23 cellular contexts compared by ENCODE assay signal in genomic region chr16:57233944-57234706, GRCh38. TPM values are rescaled to one million over a fixed set of nuclear protein-coding genes. Genes with fewer than 3 reads are reported as not detected.
DNase-seq lines count a peak whose midpoint lies in the region; ATAC-seq and TF ChIP-seq lines count a peak whose summit lies in the region.
"Had no signal": no experiment of that assay in that cellular context is flagged by ENCODE, and none has a peak within 500 bp of the region (broad histone marks: within the 10 kb centered on the region; RNA-seq: fewer than 3 reads in every experiment).

No MANE protein-coding gene starts in this region.

- H3K27me3 Mint-ChIP-seq in IgD-negative memory B cell: no peaks in the 10 kb centered on the region
- no peaks in the 10 kb centered on the region for H3K27me3 Mint-ChIP-seq in CD4-positive, alpha-beta T cell
- H3K27me3 Mint-ChIP-seq in activated CD4-positive, alpha-beta memory T cell treated with anti-CD3 and anti-CD28 coated beads, Interleukin-2, amount 10 ng/mL, durations not matched to agents 7 days and 5 days: no peaks in the 10 kb centered on the region
- H3K27me3 Mint-ChIP-seq: activated CD4-positive, alpha-beta T cell treated with anti-CD3 and anti-CD28 coated beads for 36 hours; activated naive CD8-positive, alpha-beta T cell had no signal

- peaks cover 23% of the 10 kb centered on the region for H3F3A ChIP-seq in SU-DHL-6 (ENCODE audit: insufficient read depth)
- peaks cover 25% of the 10 kb centered on the region for H3F3A ChIP-seq in smooth muscle cell (ENCODE audit: low read depth)

- no peaks in the 10 kb centered on the region for H4K20me1 ChIP-seq in SU-DHL-6 (ENCODE audit: low read depth, low read length)
- peaks cover 3% of the 10 kb centered on the region for H4K20me1 ChIP-seq in smooth muscle cell (ENCODE audit: low read depth)

- H3K79me2 ChIP-seq in SU-DHL-6 (ENCODE audit: insufficient read depth, low read length) (no peaks in the 10 kb centered on the region), smooth muscle cell (ENCODE audit: low read depth) (no peaks in the 10 kb centered on the region)

- H3K9me3 Mint-ChIP-seq in IgD-negative memory B cell: no peaks in the 10 kb centered on the region
- no peaks in the 10 kb centered on the region for H3K9me3 Mint-ChIP-seq in CD4-positive, alpha-beta T cell
- no peaks in the 10 kb centered on the region for H3K9me3 Mint-ChIP-seq in activated CD4-positive, alpha-beta memory T cell treated with anti-CD3 and anti-CD28 coated beads, Interleukin-2, amount 10 ng/mL, durations not matched to agents 7 days and 5 days
- H3K9me3 Mint-ChIP-seq: GM23338 had no signal

- H3K9ac ChIP-seq in SU-DHL-6 (ENCODE audit: low read length) (peak overlapping the region; percentile 23), smooth muscle cell (ENCODE audit: low read depth) (no peak overlapping the region)
- H3K9ac ChIP-seq: BLaER1 treated with 17β-estradiol and CSF1 and Interleukin-3, amounts not matched to agents 10 nM and 100 nM had no signal

- WGBS in smooth muscle cell (ENCODE audit: low lambda C conversion rate): 93% methylated on average over 9 of the region's 9 CpGs

- peaks cover 5% of the 10 kb centered on the region for H3K36me3 Mint-ChIP-seq in IgD-negative memory B cell
- peaks cover 82% of the 10 kb centered on the region for H3K36me3 Mint-ChIP-seq in CD4-positive, alpha-beta T cell (ENCODE audit: low read depth)
- H3K36me3 Mint-ChIP-seq in activated CD4-positive, alpha-beta memory T cell treated with anti-CD3 and anti-CD28 coated beads, Interleukin-2, amount 10 ng/mL, durations not matched to agents 7 days and 5 days (ENCODE audit: low read depth): peaks cover 65% of the 10 kb centered on the region

- peaks cover 7% of the 10 kb centered on the region; the same call in 1 of the 2 replicates for H3K36me3 ChIP-seq in SU-DHL-6 (ENCODE audit: low read length)
- peaks cover 96% of the 10 kb centered on the region for H3K36me3 ChIP-seq in left ventricle myocardium inferior
- H3K36me3 ChIP-seq in smooth muscle cell (ENCODE audit: low read depth): peaks cover 33% of the 10 kb centered on the region

- no peaks in the 10 kb centered on the region for H3K9me2 ChIP-seq in SU-DHL-6 (replicated peaks; ENCODE audit: insufficient read depth, low read length)

- POLR2A ChIA-PET in CD4-positive, alpha-beta T cell (lab: Charles Lee): no interaction called here
- POLR2A ChIA-PET in activated CD4-positive, alpha-beta memory T cell treated with anti-CD3 and anti-CD28 coated beads, Interleukin-2, amount 10 ng/mL, durations not matched to agents 7 days and 5 days (lab: Charles Lee): no interaction called here

- no peak for TF ChIP-seq CTCF in SU-DHL-6 (IDR thresholded peaks at IDR 0.05; ENCODE audit: insufficient read depth, low read length, poor library complexity, severe bottlenecking)
- no peak for TF ChIP-seq CTCF in left ventricle myocardium inferior (IDR thresholded peaks at IDR 0.05; ENCODE audit: borderline replicate concordance)
- TF ChIP-seq CTCF in smooth muscle cell (IDR thresholded peaks at IDR 0.05; ENCODE audit: borderline replicate concordance, insufficient read depth, poor library complexity, severe bottlenecking): no peak
- no peak for TF ChIP-seq CTCF in CD4-positive, alpha-beta T cell (IDR thresholded peaks at IDR 0.05)

- ATAC-seq in CD4-positive, alpha-beta T cell (ENCODE audit: poor library complexity): no peak
- no peak for ATAC-seq in HG03439 (IDR thresholded peaks at IDR 0.05; ENCODE audit: unreplicated experiment)
- ATAC-seq: activated CD4-positive, alpha-beta T cell treated with anti-CD3 and anti-CD28 coated beads for 36 hours; activated CD8-positive, alpha-beta T cell treated with anti-CD3 and anti-CD28 coated beads, Interleukin-2, amount 10 ng/mL, durations not matched to agents 7 days and 5 days; GM23338; right lobe of liver had no signal

- H3K27me3 ChIP-seq in SU-DHL-6 (ENCODE audit: low read length): no peaks in the 10 kb centered on the region
- H3K27me3 ChIP-seq in left ventricle myocardium inferior (ENCODE audit: low read depth): no peaks in the 10 kb centered on the region
- no peaks in the 10 kb centered on the region for H3K27me3 ChIP-seq in smooth muscle cell (ENCODE audit: low read depth)
- H3K27me3 ChIP-seq in CD4-positive, alpha-beta T cell (ENCODE audit: control insufficient read depth, insufficient read depth, low read length): no peaks in the 10 kb centered on the region
- H3K27me3 ChIP-seq: BLaER1 treated with 17β-estradiol and CSF1 and Interleukin-3, amounts not matched to agents 10 nM and 100 nM; right lobe of liver; transverse colon had no signal

- H3K4me3 Mint-ChIP-seq in IgD-negative memory B cell: no peak overlapping the region
- H3K4me3 Mint-ChIP-seq in CD4-positive, alpha-beta T cell: no peak overlapping the region
- H3K4me3 Mint-ChIP-seq in activated CD4-positive, alpha-beta memory T cell treated with anti-CD3 and anti-CD28 coated beads, Interleukin-2, amount 10 ng/mL, durations not matched to agents 7 days and 5 days: no peak overlapping the region
- H3K4me3 Mint-ChIP-seq: activated CD4-positive, alpha-beta T cell treated with anti-CD3 and anti-CD28 coated beads for 36 hours; activated CD8-positive, alpha-beta T cell treated with anti-CD3 and anti-CD28 coated beads, Interleukin-2, amount 10 ng/mL, durations not matched to agents 7 days and 5 days; activated naive CD8-positive, alpha-beta T cell; GM23338 had no signal

- H2AFZ ChIP-seq in SU-DHL-6 (ENCODE audit: low read depth, low read length, severe bottlenecking) (no peak overlapping the region), smooth muscle cell (ENCODE audit: low read depth) (no peak overlapping the region)
- H2AFZ ChIP-seq: GM23338 had no signal

- no peaks in the 10 kb centered on the region for H3K9me3 ChIP-seq in SU-DHL-6 (ENCODE audit: insufficient read depth, low read length)
- no peaks in the 10 kb centered on the region for H3K9me3 ChIP-seq in left ventricle myocardium inferior (replicated peaks)
- no peaks in the 10 kb centered on the region for H3K9me3 ChIP-seq in smooth muscle cell (replicated peaks; ENCODE audit: low read depth)
- no peaks in the 10 kb centered on the region for H3K9me3 ChIP-seq in CD4-positive, alpha-beta T cell (ENCODE audit: control insufficient read depth, low read length)
- H3K9me3 ChIP-seq: BLaER1 treated with 17β-estradiol and CSF1 and Interleukin-3, amounts not matched to agents 10 nM and 100 nM; right lobe of liver; transverse colon had no signal

- H3K4me3 ChIP-seq in SU-DHL-6 (ENCODE audit: insufficient read depth, low read length, poor library complexity, severe bottlenecking): no peak overlapping the region
- H3K4me3 ChIP-seq in left ventricle myocardium inferior: peak overlapping the region; percentile 3
- no peak overlapping the region for H3K4me3 ChIP-seq in smooth muscle cell
- H3K4me3 ChIP-seq: BLaER1 treated with 17β-estradiol and CSF1 and Interleukin-3, amounts not matched to agents 10 nM and 100 nM; GM23338; right lobe of liver; transverse colon had no signal

- H3K4me2 ChIP-seq in SU-DHL-6 (ENCODE audit: low read depth, low read length, poor library complexity, severe bottlenecking) (peak overlapping the region; percentile 57), smooth muscle cell (no peak overlapping the region)
- H3K4me2 ChIP-seq: GM23338 had no signal

- DNase-seq in left ventricle myocardium inferior (no peak), smooth muscle cell (lab: John Stamatoyannopoulos, UW; ENCODE audit: unreplicated experiment) (no peak)
- no peak for DNase-seq in CD4-positive, alpha-beta T cell
- no peak for DNase-seq in activated CD4-positive, alpha-beta memory T cell treated with anti-CD3 and anti-CD28 coated beads, Interleukin-2, amount 10 ng/mL, durations not matched to agents 7 days and 5 days
- DNase-seq: activated CD4-positive, alpha-beta T cell treated with anti-CD3 and anti-CD28 coated beads for 36 hours; activated CD8-positive, alpha-beta T cell treated with anti-CD3 and anti-CD28 coated beads, Interleukin-2, amount 10 ng/mL, durations not matched to agents 7 days and 5 days; DND-41; hypothalamus; left cardiac atrium; NCI-H1048; posterior cingulate gyrus; right lobe of liver; stimulated activated CD4-positive, alpha-beta T cell treated with anti-CD3 and anti-CD28 coated beads, Interleukin-12 subunit alpha, Interleukin-12 subunit beta, amount 100 ng/mL, for 4 hours; stimulated activated CD4-positive, alpha-beta T cell treated with anti-CD3 and anti-CD28 coated beads, Interleukin-4, amount 100 ng/mL, for 24 hours; transverse colon had no signal

- H3K27ac Mint-ChIP-seq in IgD-negative memory B cell: peak overlapping the region; percentile 29 to 76 (median 31)
- no peak overlapping the region for H3K27ac Mint-ChIP-seq in CD4-positive, alpha-beta T cell
- H3K27ac Mint-ChIP-seq in activated CD4-positive, alpha-beta memory T cell treated with anti-CD3 and anti-CD28 coated beads, Interleukin-2, amount 10 ng/mL, durations not matched to agents 7 days and 5 days: no peak overlapping the region
- H3K27ac Mint-ChIP-seq: activated CD4-positive, alpha-beta T cell treated with anti-CD3 and anti-CD28 coated beads for 36 hours; activated CD8-positive, alpha-beta T cell treated with anti-CD3 and anti-CD28 coated beads, Interleukin-2, amount 10 ng/mL, durations not matched to agents 7 days and 5 days; activated naive CD8-positive, alpha-beta T cell; GM23338 had no signal

- CTCF ChIA-PET in CD4-positive, alpha-beta T cell (lab: Charles Lee): no interaction called here
- CTCF ChIA-PET in activated CD4-positive, alpha-beta memory T cell treated with anti-CD3 and anti-CD28 coated beads, Interleukin-2, amount 10 ng/mL, durations not matched to agents 7 days and 5 days (lab: Charles Lee): interaction anchor here (0.5 kb wide), 1 partner anchor 534 kb away, joined by 3 read pairs; no protein-coding TSS in a partner anchor

- intact Hi-C loops in left ventricle myocardium inferior (cut with micrococcal nuclease): no loop called here
- intact Hi-C loops in CD4-positive, alpha-beta T cell (cut with DNase I, micrococcal nuclease): no loop called here

- H3K4me1 ChIP-seq in left ventricle myocardium inferior: peaks cover 36% of the 10 kb centered on the region
- no peaks in the 10 kb centered on the region for H3K4me1 ChIP-seq in smooth muscle cell (ENCODE audit: low read depth)

- H3K4me1 Mint-ChIP-seq in IgD-negative memory B cell: peaks cover 24 to 28% (median 26%) of the 10 kb centered on the region in 3 donors
- H3K4me1 Mint-ChIP-seq in CD4-positive, alpha-beta T cell (ENCODE audit: low read depth): no peaks in the 10 kb centered on the region
- H3K4me1 Mint-ChIP-seq in activated CD4-positive, alpha-beta memory T cell treated with anti-CD3 and anti-CD28 coated beads, Interleukin-2, amount 10 ng/mL, durations not matched to agents 7 days and 5 days: peaks cover 12% of the 10 kb centered on the region
- H3K4me1 Mint-ChIP-seq: GM23338 had no signal

- H3K27ac ChIP-seq in SU-DHL-6 (ENCODE audit: low read depth, low read length) (peak overlapping the region; percentile 91), left ventricle myocardium inferior (replicated peaks) (peak overlapping the region; percentile 87), smooth muscle cell (ENCODE audit: low read depth) (peak overlapping the region; percentile 7)
- H3K27ac ChIP-seq in CD4-positive, alpha-beta T cell (ENCODE audit: low read depth, low read length): no peak overlapping the region
- H3K27ac ChIP-seq: BLaER1 treated with 17β-estradiol and CSF1 and Interleukin-3, amounts not matched to agents 10 nM and 100 nM; epithelial cell of prostate; right lobe of liver; RWPE1 had no signal

RNA-seq across cellular contexts. Expression of gene ARL2BP, which starts 10.9 kb away (rescaled TPM):
- polyA plus RNA-seq in IgD-negative memory B cell (108 TPM), smooth muscle cell (68.9 and 88.0 TPM in 2 replicates)
- total RNA-seq in left ventricle myocardium inferior (57.8 TPM), smooth muscle cell (78.1 and 85.6 TPM in 2 replicates)
- total RNA-seq in CD4-positive, alpha-beta T cell: 10 to 100 TPM; 32.4 to 35.6 TPM
- 10 to 100 TPM; 32.8 to 32.9 TPM for total RNA-seq in activated CD4-positive, alpha-beta memory T cell treated with anti-CD3 and anti-CD28 coated beads, Interleukin-2, amount 10 ng/mL, durations not matched to agents 7 days and 5 days

RNA-seq across cellular contexts. Expression of gene RSPRY1, which starts 48.0 kb away (rescaled TPM):
- polyA plus RNA-seq in IgD-negative memory B cell (38.2 TPM), smooth muscle cell (42.0 and 43.5 TPM in 2 replicates)
- total RNA-seq in left ventricle myocardium inferior (14.0 TPM), smooth muscle cell (57.1 and 58.0 TPM in 2 replicates)
- 10 to 100 TPM; 19.9 to 21.3 TPM for total RNA-seq in CD4-positive, alpha-beta T cell
- 10 to 100 TPM; 34.1 to 39.3 TPM for total RNA-seq in activated CD4-positive, alpha-beta memory T cell treated with anti-CD3 and anti-CD28 coated beads, Interleukin-2, amount 10 ng/mL, durations not matched to agents 7 days and 5 days

RNA-seq across cellular contexts. Expression of gene PSME3IP1, which starts 48.3 kb away (rescaled TPM):
- polyA plus RNA-seq in IgD-negative memory B cell (91.6 TPM), smooth muscle cell (58.1 and 82.1 TPM in 2 replicates)
- total RNA-seq in left ventricle myocardium inferior (56.3 TPM), smooth muscle cell (68.7 and 104 TPM in 2 replicates)
- 10 to 100 TPM; 77.1 to 77.9 TPM for total RNA-seq in CD4-positive, alpha-beta T cell
- 100 to 1,000 TPM; 112 to 115 TPM for total RNA-seq in activated CD4-positive, alpha-beta memory T cell treated with anti-CD3 and anti-CD28 coated beads, Interleukin-2, amount 10 ng/mL, durations not matched to agents 7 days and 5 days

RNA-seq across cellular contexts. Expression of gene PLLP, which starts 50.3 kb away (rescaled TPM):
- 1.1 TPM for polyA plus RNA-seq in IgD-negative memory B cell
- total RNA-seq in left ventricle myocardium inferior: 5.2 TPM
- total RNA-seq in smooth muscle cell: 0.81 TPM in 1 of 2 replicates, not detected in the other
- polyA plus RNA-seq in smooth muscle cell: 0.33 and 0.59 TPM in 2 replicates
- 1 to 10 TPM; 1.8 to 2.5 TPM for total RNA-seq in CD4-positive, alpha-beta T cell
- total RNA-seq in activated CD4-positive, alpha-beta memory T cell treated with anti-CD3 and anti-CD28 coated beads, Interleukin-2, amount 10 ng/mL, durations not matched to agents 7 days and 5 days: under 1 TPM in 1 of 2 experiments, not detected in 1; 0.18 TPM

Comparison
In these comparisons a context has a peak if more than half of its experiments do, and no peak if none do; other contexts are left out.
1. H3K27ac Mint-ChIP-seq: peak in IgD-negative memory B cell (3 of 3); none in CD4-positive, alpha-beta T cell (single experiment) and activated CD4-positive, alpha-beta memory T cell treated with anti-CD3 and anti-CD28 coated beads, Interleukin-2, amount 10 ng/mL, durations not matched to agents 7 days and 5 days (single experiment).